Comparison of ENCODE assay signal across 8 cellular contexts in the genomic region with DNA sequence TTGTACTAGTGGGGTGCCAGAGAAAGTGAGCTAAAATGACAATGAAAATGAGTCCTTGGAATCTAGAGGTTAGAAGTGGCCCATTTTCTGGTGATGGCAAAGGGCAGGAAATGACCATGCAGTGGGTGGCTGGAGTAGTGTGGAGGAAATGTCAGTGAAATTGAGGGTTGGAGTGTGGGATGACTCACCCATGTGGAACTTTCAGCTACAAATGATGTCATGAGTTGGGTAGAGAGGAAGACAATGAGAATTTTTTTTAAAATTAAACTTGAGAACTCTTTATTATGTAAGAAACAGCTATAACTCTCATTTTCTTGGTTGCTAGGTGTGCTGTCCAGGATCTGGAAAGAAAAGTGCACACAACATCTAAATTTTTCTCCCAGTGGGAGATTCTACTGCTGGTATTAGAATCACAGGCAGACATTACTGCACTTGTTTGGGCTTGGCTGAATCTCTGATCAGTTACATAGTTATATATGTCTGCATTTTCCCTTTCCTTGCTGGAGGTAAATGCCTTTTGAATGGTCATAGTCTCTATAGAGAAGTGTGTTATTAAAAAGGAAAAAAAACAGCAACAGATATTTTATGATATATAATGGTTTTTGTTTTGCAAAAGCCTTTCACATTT. TPM values are rescaled to one million over a fixed set of nuclear protein-coding genes. Genes with fewer than 3 reads are reported as not detected.
DNase-seq lines count a peak whose midpoint lies in the region; ATAC-seq and TF ChIP-seq lines count a peak whose summit lies in the region.

No MANE protein-coding gene starts in this region.

- H3K4me3 ChIP-seq in foreskin fibroblast (ENCODE audit: low read depth in 1 of 2, low read length in 2 of 2), result no peak overlapping the region
- no peak overlapping the region for H3K4me3 ChIP-seq in vagina

- TF ChIP-seq POLR2A in vagina (IDR thresholded peaks at IDR 0.05), result no peak

- no peak overlapping the region for H3K27ac ChIP-seq in vagina

- H3K9me3 ChIP-seq in vagina, result no peaks in the 10 kb centered on the region

- H3K4me1 ChIP-seq in vagina, result peaks cover 6% of the 10 kb centered on the region

- DNase-seq in stimulated activated CD8-positive, alpha-beta memory T cell treated with anti-CD3 and anti-CD28 coated beads, Interleukin-7, amount 100 ng/mL, for 48 hours (ENCODE audit: extremely low read depth in 1 of 2, low read depth in 1 of 2), result peak; percentile 1 to 17
- no peak for DNase-seq in stimulated activated CD8-positive, alpha-beta memory T cell treated with anti-CD3 and anti-CD28 coated beads, Interleukin-4, amount 100 ng/mL, for 48 hours
- peak; percentile 54 for DNase-seq in SK-MEL-5 (ENCODE audit: low read depth, low spot score)
- peak; percentile 87 to 91 for DNase-seq in foreskin fibroblast
- DNase-seq in left lobe of liver (ENCODE audit: low spot score), result no peak
- DNase-seq in vagina (ENCODE audit: extremely low spot score in 2 of 2), result no peak
- DNase-seq in GM19238 (ENCODE audit: insufficient read length, low spot score), result no peak

- intact Hi-C loops in vagina (cut with DNase I), result no loop called here

- H3K36me3 ChIP-seq in vagina, result no peaks in the 10 kb centered on the region

- H3K27me3 ChIP-seq in vagina, result no peaks in the 10 kb centered on the region

- TF ChIP-seq CTCF in foreskin fibroblast (IDR thresholded peaks at IDR 0.05; ENCODE audit: low read depth, low read length) (no peak), vagina (IDR thresholded peaks at IDR 0.05) (no peak)

- no peak for ATAC-seq in left lobe of liver
- no peak for ATAC-seq in GM18519 (IDR thresholded peaks at IDR 0.05; ENCODE audit: low FRiP score, unreplicated experiment)

- in situ Hi-C loops in SK-MEL-5 (cut with HindIII; ENCODE audit: low pct_unique_long_range_greater_than_20kb, low sequenced_read_pairs), result no loop called here

RNA-seq across cellular contexts. Expression of a gene that starts 56.8 kb away (rescaled TPM):
- total RNA-seq in SK-MEL-5 (2014; rRNA removed; shearing (Covaris generic)), result 352 and 360 TPM in 2 replicates
- 157 and 189 TPM in 2 replicates for polyA plus RNA-seq in SK-MEL-5 (2015; cell fraction: cytosol; rRNA removed)
- polyA plus RNA-seq in SK-MEL-5 (2015; cell fraction: nucleus; rRNA removed), result 90.5 and 95.5 TPM in 2 replicates
- total RNA-seq in left lobe of liver (17.3 TPM), vagina (71.5 TPM)

Comparison
In these comparisons a context has a peak if more than half of its experiments do, and no peak if none do; other contexts are left out.
1. DNase-seq: peak in stimulated activated CD8-positive, alpha-beta memory T cell treated with anti-CD3 and anti-CD28 coated beads, Interleukin-7, amount 100 ng/mL, for 48 hours (2 of 2), SK-MEL-5 (single experiment) and foreskin fibroblast (2 of 2); none in stimulated activated CD8-positive, alpha-beta memory T cell treated with anti-CD3 and anti-CD28 coated beads, Interleukin-4, amount 100 ng/mL, for 48 hours (single experiment), left lobe of liver (single experiment), vagina (0 of 2) and GM19238 (single experiment).